16 cellular contexts compared by ENCODE assay signal in genomic region chr1:217062566-217062965, GRCh38.
DNase-seq lines count a peak whose midpoint lies in the region; ATAC-seq, FAIRE-seq and TF ChIP-seq lines count a peak whose summit lies in the region.
"Had no signal": no experiment of that assay in that cellular context is flagged by ENCODE, and none has a peak within 500 bp of the region (broad histone marks: within the 10 kb centered on the region; RNA-seq: fewer than 3 reads in every experiment).

No MANE protein-coding gene starts in this region.

- H3K27ac ChIP-seq in kidney (ENCODE audit: low read depth in 2 of 2, low read length in 2 of 2) (peak overlapping the region; percentile 8 to 45), prostate gland (peak overlapping the region; percentile 64 to 67)
- H3K27ac ChIP-seq: BLaER1 treated with 17β-estradiol and CSF1 and Interleukin-3, amounts not matched to agents 10 nM and 100 nM; Peyer's patch; SJCRH30 had no signal

- FAIRE-seq in kidney (lab: Jason Lieb, UNC), result no peak
- FAIRE-seq: H54 had no signal

- H3K36me3 ChIP-seq in kidney (ENCODE audit: control insufficient read depth in 1 of 2, insufficient read depth in 2 of 2, low read length in 2 of 2) (peaks cover 0 to 5% of the 10 kb centered on the region in 2 donors), prostate gland (no peaks in the 10 kb centered on the region), BE2C (no peaks in the 10 kb centered on the region)
- H3K36me3 ChIP-seq: BLaER1 treated with 17β-estradiol and CSF1 and Interleukin-3, amounts not matched to agents 10 nM and 100 nM; Peyer's patch; SJCRH30 had no signal

- ATAC-seq in HG02571 (IDR thresholded peaks at IDR 0.05; ENCODE audit: unreplicated experiment), result no peak
- no peak for ATAC-seq in GM18502 (IDR thresholded peaks at IDR 0.05; ENCODE audit: poor library complexity, unreplicated experiment)
- ATAC-seq: CD8-positive, alpha-beta T cell had no signal

- 41% methylated on average over 3 of the region's 3 CpGs for WGBS in prostate gland

- H3K27me3 ChIP-seq in prostate gland (replicated peaks; ENCODE audit: insufficient read depth), result no peaks in the 10 kb centered on the region
- no peaks in the 10 kb centered on the region; the same call in 1 of the 2 replicates for H3K27me3 ChIP-seq in BE2C
- H3K27me3 ChIP-seq: BLaER1 treated with 17β-estradiol and CSF1 and Interleukin-3, amounts not matched to agents 10 nM and 100 nM; Peyer's patch; SJCRH30 had no signal

- H3K4me3 ChIP-seq in kidney (ENCODE audit: low read length in 2 of 2), result no peak overlapping the region
- H3K4me3 ChIP-seq in prostate gland, result no peak overlapping the region
- H3K4me3 ChIP-seq in BE2C (ENCODE audit: low read depth, low read length), result no peak overlapping the region
- H3K4me3 ChIP-seq: BLaER1 treated with 17β-estradiol and CSF1 and Interleukin-3, amounts not matched to agents 10 nM and 100 nM; Peyer's patch; SJCRH30 had no signal

- no peaks in the 10 kb centered on the region for H3K9me3 ChIP-seq in kidney (ENCODE audit: control insufficient read depth in 1 of 2, low read length in 2 of 2)
- no peaks in the 10 kb centered on the region for H3K9me3 ChIP-seq in prostate gland
- H3K9me3 ChIP-seq in BE2C, result no peaks in the 10 kb centered on the region
- H3K9me3 ChIP-seq: BLaER1 treated with 17β-estradiol and CSF1 and Interleukin-3, amounts not matched to agents 10 nM and 100 nM; Peyer's patch; SJCRH30 had no signal

- TF ChIP-seq CTCF in kidney (IDR thresholded peaks at IDR 0.05; ENCODE audit: borderline replicate concordance, extremely low read depth, insufficient read depth) (no peak), prostate gland (IDR thresholded peaks at IDR 0.05) (no peak), BE2C (IDR thresholded peaks at IDR 0.05; ENCODE audit: low read depth, low read length) (no peak)

- peak; percentile 57 for DNase-seq in DMS53 (lab: John Stamatoyannopoulos, UW)
- DNase-seq in DMS53 treated with DMSO at 0.1 percent for 48 hours (lab: John Stamatoyannopoulos, UW; ENCODE audit: unreplicated experiment), result peak; percentile 31
- no peak for DNase-seq in kidney
- DNase-seq in prostate gland (ENCODE audit: low spot score), result peak; percentile 57
- no peak for DNase-seq in BE2C
- DNase-seq: CD8-positive, alpha-beta T cell; Karpas-422; NCI-H1694; NCI-H2081; NCI-H446 treated with DMSO at 0.1 percent for 48 hours; SJCRH30 had no signal

- H3K9ac ChIP-seq in kidney (ENCODE audit: low read length in 2 of 2), result peak overlapping the region in 1 of 2 donors; percentile 49
- H3K9ac ChIP-seq: BLaER1 treated with 17β-estradiol and CSF1 and Interleukin-3, amounts not matched to agents 10 nM and 100 nM had no signal

- intact Hi-C loops in kidney (cut with DNase I) (no loop called here), prostate gland (cut with DNase I) (no loop called here)

- H3K4me1 ChIP-seq in kidney (ENCODE audit: control insufficient read depth in 1 of 2, insufficient read depth in 1 of 2, low read depth in 1 of 2, low read length in 2 of 2), result peaks cover 0 to 3% of the 10 kb centered on the region in 2 donors
- H3K4me1 ChIP-seq in prostate gland (replicated peaks), result no peaks in the 10 kb centered on the region
- no peaks in the 10 kb centered on the region for H3K4me1 ChIP-seq in BE2C
- H3K4me1 ChIP-seq: BLaER1 treated with 17β-estradiol and CSF1 and Interleukin-3, amounts not matched to agents 10 nM and 100 nM; Peyer's patch; SJCRH30 had no signal

- TF ChIP-seq POLR2A in prostate gland (IDR thresholded peaks at IDR 0.05), result no peak

Comparison
In these comparisons a context has a peak if more than half of its experiments do, and no peak if none do; other contexts are left out.
1. DNase-seq: peak in DMS53 (single experiment), DMS53 treated with DMSO at 0.1 percent for 48 hours (single experiment) and prostate gland (single experiment); none in kidney (single experiment) and BE2C (single experiment).